ENCODE assay signal across 1 cellular context in genomic region chr21:42086969-42087368, GRCh38.
TF ChIP-seq lines count a peak whose summit lies in the region.

No MANE protein-coding gene starts in this region.

TF ChIP-seq in GM12878, 131 proteins besides CTCF, POLR2A, EP300 and RAD21:
- TF ChIP-seq BHLHE40 (IDR thresholded peaks at IDR 0.05; ENCODE audit: borderline replicate concordance in 1 of 2, low read depth in 2 of 2, low read length in 1 of 2): peak; percentile 19 to 52; a peak in 1 of 4 replicates
- TF ChIP-seq IRF3 (IDR thresholded peaks at IDR 0.05): no peak
- no peak for TF ChIP-seq ZBTB4 (CRISPR knock-in tag; IDR thresholded peaks at IDR 0.05)
TF ChIP-seq in GM12878: peak in this region for 1.
